In the genomic region with DNA sequence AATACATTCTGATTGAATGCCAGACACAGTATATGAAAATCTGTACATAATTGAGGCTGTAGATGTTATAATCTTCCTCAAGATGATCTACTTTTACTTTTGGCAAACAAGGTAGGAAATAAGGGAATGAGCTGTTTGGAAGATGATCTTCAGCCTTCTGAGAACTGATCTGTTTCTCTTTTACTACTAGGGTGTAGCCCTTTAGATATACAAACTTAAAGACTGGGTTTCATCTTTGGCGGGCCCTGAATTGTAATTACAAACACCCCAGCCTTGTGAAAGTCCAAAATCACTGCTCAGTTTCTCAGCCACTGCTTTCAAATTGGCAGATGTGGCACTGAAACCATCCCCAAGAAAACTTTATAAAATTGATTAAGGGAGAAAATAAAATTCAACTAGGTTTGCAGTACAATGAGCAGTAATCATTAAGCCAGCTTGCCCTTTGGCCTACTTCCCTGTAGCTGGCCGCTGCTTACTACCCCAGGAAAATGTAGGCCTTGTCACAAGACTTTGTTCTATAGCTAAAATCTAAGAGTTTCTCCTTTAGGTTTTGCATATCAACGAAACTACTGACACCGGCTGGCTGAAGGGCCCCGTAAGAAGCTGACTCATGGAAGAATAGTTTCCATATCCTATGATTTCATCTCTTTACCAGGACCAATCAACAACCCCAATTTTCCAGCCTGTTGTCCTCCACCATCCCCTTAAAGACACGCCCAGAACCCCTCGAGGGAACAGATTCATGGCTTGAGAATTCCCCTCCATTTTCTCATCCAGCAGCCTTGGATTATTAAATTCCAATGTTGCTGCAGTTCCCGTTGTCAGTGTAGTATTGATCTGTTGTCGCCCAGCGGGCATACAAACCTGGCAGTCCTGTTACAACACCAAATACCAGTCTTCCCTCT, we compare ENCODE assay signal across 10 cellular contexts.
A peak's percentile ranks its signal among the peaks of the same experiment; 100 is the strongest.
DNase-seq lines count a peak whose midpoint lies in the region; ATAC-seq and TF ChIP-seq lines count a peak whose summit lies in the region.
"Had no signal": no experiment of that assay in that cellular context is flagged by ENCODE, and none has a peak within 500 bp of the region (broad histone marks: within the 10 kb centered on the region; RNA-seq: fewer than 3 reads in every experiment).

No MANE protein-coding gene starts in this region.

- no peak overlapping the region for H3K4me3 ChIP-seq in tibial artery

- TF ChIP-seq CTCF in activated CD8-positive, alpha-beta T cell treated with anti-CD3 and anti-CD28 coated beads for 36 hours (IDR thresholded peaks at IDR 0.05), result no peak
- no peak for TF ChIP-seq CTCF in type B pancreatic cell (conservative IDR thresholded peaks at IDR 0.05)
- TF ChIP-seq CTCF in tibial artery (IDR thresholded peaks at IDR 0.05), result no peak

- intact Hi-C loops in activated CD8-positive, alpha-beta T cell treated with anti-CD3 and anti-CD28 coated beads for 36 hours (cut with micrococcal nuclease), result no loop called here
- intact Hi-C loops in tibial artery (cut with DNase I; ENCODE audit: low total_unique reads), result no loop called here

- no peaks in the 10 kb centered on the region for H3K9me3 Mint-ChIP-seq in activated CD8-positive, alpha-beta T cell treated with anti-CD3 and anti-CD28 coated beads for 36 hours
- peaks cover 5% of the 10 kb centered on the region for H3K9me3 Mint-ChIP-seq in type B pancreatic cell
- H3K9me3 Mint-ChIP-seq: dendritic cell treated with granulocyte-macrophage colony-stimulating factor and Interleukin-4, amounts not matched to agents 40 ng/mL and 50 ng/mL, for 4 days had no signal

- H3K27me3 ChIP-seq in tibial artery, result no peaks in the 10 kb centered on the region

- H3K27ac ChIP-seq in tibial artery, result no peak overlapping the region
- H3K27ac ChIP-seq: C4-2B had no signal

- H3K4me3 Mint-ChIP-seq in activated CD8-positive, alpha-beta T cell treated with anti-CD3 and anti-CD28 coated beads for 36 hours, result no peak overlapping the region
- no peak overlapping the region for H3K4me3 Mint-ChIP-seq in type B pancreatic cell
- H3K4me3 Mint-ChIP-seq: dendritic cell treated with granulocyte-macrophage colony-stimulating factor and Interleukin-4, amounts not matched to agents 40 ng/mL and 50 ng/mL, for 4 days had no signal

- peaks cover 6% of the 10 kb centered on the region for H3K36me3 Mint-ChIP-seq in activated CD8-positive, alpha-beta T cell treated with anti-CD3 and anti-CD28 coated beads for 36 hours (ENCODE audit: low read depth)
- peaks cover 18% of the 10 kb centered on the region for H3K36me3 Mint-ChIP-seq in type B pancreatic cell

- H3K27ac Mint-ChIP-seq in activated CD8-positive, alpha-beta T cell treated with anti-CD3 and anti-CD28 coated beads for 36 hours, result peak overlapping the region; percentile 53
- H3K27ac Mint-ChIP-seq in type B pancreatic cell, result peak overlapping the region; percentile 91
- H3K27ac Mint-ChIP-seq: dendritic cell treated with granulocyte-macrophage colony-stimulating factor and Interleukin-4, amounts not matched to agents 40 ng/mL and 50 ng/mL, for 4 days had no signal

- DNase-seq in stimulated activated CD4-positive, alpha-beta T cell treated with anti-CD3 and anti-CD28 coated beads, Interleukin-1b, Interleukin-23, amount 100 ng/mL, for 48 hours, result peak; percentile 27
- no peak for DNase-seq in stimulated activated CD4-positive, alpha-beta T cell treated with anti-CD3 and anti-CD28 coated beads, Interleukin-4, amount 100 ng/mL, for 24 hours
- no peak for DNase-seq in activated CD8-positive, alpha-beta T cell treated with anti-CD3 and anti-CD28 coated beads for 36 hours
- DNase-seq in islet precursor cell (peak; percentile 70), type B pancreatic cell (ENCODE audit: extremely low spot score, unreplicated experiment) (peak; percentile 24), COR-L47 (lab: John Stamatoyannopoulos, UW) (no peak), NCI-H2196 treated with DMSO at 0.1 percent for 48 hours (lab: John Stamatoyannopoulos, UW; ENCODE audit: unreplicated experiment) (no peak), tibial artery (no peak)

- H3K9me3 ChIP-seq in tibial artery, result peaks cover 0 to 4% (median 0%) of the 10 kb centered on the region in 3 donors

- ATAC-seq in activated CD8-positive, alpha-beta T cell treated with anti-CD3 and anti-CD28 coated beads for 36 hours, result peak; percentile 29

- H3K4me1 Mint-ChIP-seq in activated CD8-positive, alpha-beta T cell treated with anti-CD3 and anti-CD28 coated beads for 36 hours (ENCODE audit: low read depth), result peaks cover 17% of the 10 kb centered on the region
- peaks cover 12% of the 10 kb centered on the region for H3K4me1 Mint-ChIP-seq in type B pancreatic cell (ENCODE audit: unreplicated experiment)

- peaks cover 0 to 16% (median 0%) of the 10 kb centered on the region in 4 donors for H3K4me1 ChIP-seq in tibial artery

- CTCF ChIA-PET in activated CD8-positive, alpha-beta T cell treated with anti-CD3 and anti-CD28 coated beads for 36 hours (lab: Charles Lee), result interaction anchor here (0.8 to 2.8 kb wide), 4 partner anchors 13 to 634 kb away, joined by 3 to 11 read pairs (median 6); no protein-coding TSS in a partner anchor

- no peaks in the 10 kb centered on the region for H3K36me3 ChIP-seq in tibial artery

- POLR2A ChIA-PET in activated CD8-positive, alpha-beta T cell treated with anti-CD3 and anti-CD28 coated beads for 36 hours (lab: Charles Lee), result interaction anchor here (0.9 kb wide), 1 partner anchor 8 kb away, joined by 3 read pairs; no protein-coding TSS in a partner anchor

- H3K27me3 Mint-ChIP-seq in activated CD8-positive, alpha-beta T cell treated with anti-CD3 and anti-CD28 coated beads for 36 hours, result no peaks in the 10 kb centered on the region
- no peaks in the 10 kb centered on the region for H3K27me3 Mint-ChIP-seq in type B pancreatic cell
- H3K27me3 Mint-ChIP-seq: dendritic cell treated with granulocyte-macrophage colony-stimulating factor and Interleukin-4, amounts not matched to agents 40 ng/mL and 50 ng/mL, for 4 days had no signal

Comparison
In these comparisons a context has a peak if more than half of its experiments do, and no peak if none do; other contexts are left out.
1. DNase-seq: peak in stimulated activated CD4-positive, alpha-beta T cell treated with anti-CD3 and anti-CD28 coated beads, Interleukin-1b, Interleukin-23, amount 100 ng/mL, for 48 hours (single experiment), islet precursor cell (single experiment) and type B pancreatic cell (single experiment); none in stimulated activated CD4-positive, alpha-beta T cell treated with anti-CD3 and anti-CD28 coated beads, Interleukin-4, amount 100 ng/mL, for 24 hours (single experiment), activated CD8-positive, alpha-beta T cell treated with anti-CD3 and anti-CD28 coated beads for 36 hours (single experiment), COR-L47 (single experiment), NCI-H2196 treated with DMSO at 0.1 percent for 48 hours (single experiment) and tibial artery (0 of 2).